ENCODE assay signal across 25 cellular contexts in the genomic region with DNA sequence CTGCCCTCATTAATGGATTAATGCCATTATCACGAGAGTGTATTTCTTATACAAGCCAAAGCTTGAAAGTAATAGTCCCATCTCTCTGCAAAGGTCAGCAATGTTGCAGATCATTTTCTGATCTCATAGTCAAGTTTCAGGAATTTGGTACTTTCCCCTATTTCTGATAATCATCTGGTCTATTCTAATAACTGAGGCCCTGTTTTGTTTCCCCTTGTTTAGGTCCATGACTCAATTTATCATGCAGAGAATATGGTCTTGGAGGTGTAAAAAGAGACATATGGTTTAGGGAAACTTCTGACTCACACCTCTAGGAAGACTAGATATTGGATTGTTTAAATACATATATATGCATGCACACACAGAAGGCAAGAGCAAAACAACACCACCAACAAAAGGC.
"Had no signal": no experiment of that assay in that cellular context is flagged by ENCODE, and none has a peak within 500 bp of the region (broad histone marks: within the 10 kb centered on the region; RNA-seq: fewer than 3 reads in every experiment).

No MANE protein-coding gene starts in this region.

- DNase-seq: colonic mucosa; effector CD8-positive, alpha-beta T cell; endodermal cell; foreskin fibroblast; heart left ventricle; kidney; left cardiac atrium; left lung; mesendoderm; midbrain; naive thymus-derived CD4-positive, alpha-beta T cell; occipital lobe; right lobe of liver; small intestine; stimulated activated CD4-positive, alpha-beta T cell treated with anti-CD3 and anti-CD28 coated beads, Interleukin-15, amount 100 ng/mL, for 24 hours; stimulated activated CD4-positive, alpha-beta T cell treated with anti-CD3 and anti-CD28 coated beads, Interleukin-2, amount 100 ng/mL, for 48 hours; stimulated activated naive B cell treated with anti-CD40 and anti-IgM and Interleukin-4, amounts not matched to agents 10 μg/mL and 1 μg/mL and 100 μg/mL, for 72 hours; trophoblast cell had no signal

- H3K79me2 ChIP-seq: hepatocyte, parathyroid adenoma had no signal

- H3K4me3 ChIP-seq: colonic mucosa, gastroesophageal sphincter, heart left ventricle, hepatocyte, left lung, right lobe of liver, suprapubic skin, vagina had no signal

- FAIRE-seq: kidney, small intestine had no signal

- H2AFZ ChIP-seq: hepatocyte, parathyroid adenoma had no signal

- H3K36me3 ChIP-seq: colonic mucosa, gastroesophageal sphincter, heart left ventricle, left lung, right lobe of liver, suprapubic skin, vagina had no signal

- H3K9ac ChIP-seq: parathyroid adenoma had no signal

- ATAC-seq: esophagus mucosa; gastroesophageal sphincter; heart left ventricle; left cardiac atrium; left lung; naive thymus-derived CD4-positive, alpha-beta T cell; right lobe of liver; stimulated activated naive B cell treated with anti-CD40 and anti-IgM and Interleukin-4, amounts not matched to agents 10 μg/mL and 1 μg/mL and 100 μg/mL, for 72 hours had no signal

- H3K4me1 ChIP-seq: colonic mucosa, gastroesophageal sphincter, heart left ventricle, left lung, parathyroid adenoma, right lobe of liver, suprapubic skin, vagina had no signal

- H3K27me3 ChIP-seq: colonic mucosa, gastroesophageal sphincter, heart left ventricle, hepatocyte, left lung, right lobe of liver, suprapubic skin, vagina had no signal

- H3K9me3 ChIP-seq: colonic mucosa, right lobe of liver, suprapubic skin, vagina had no signal

- H3K27ac ChIP-seq: colonic mucosa, epithelial cell of prostate, gastroesophageal sphincter, heart left ventricle, hepatocyte, left lung, parathyroid adenoma, right lobe of liver, suprapubic skin, vagina had no signal

- H3K4me2 ChIP-seq: hepatocyte had no signal
